In the genomic region with DNA sequence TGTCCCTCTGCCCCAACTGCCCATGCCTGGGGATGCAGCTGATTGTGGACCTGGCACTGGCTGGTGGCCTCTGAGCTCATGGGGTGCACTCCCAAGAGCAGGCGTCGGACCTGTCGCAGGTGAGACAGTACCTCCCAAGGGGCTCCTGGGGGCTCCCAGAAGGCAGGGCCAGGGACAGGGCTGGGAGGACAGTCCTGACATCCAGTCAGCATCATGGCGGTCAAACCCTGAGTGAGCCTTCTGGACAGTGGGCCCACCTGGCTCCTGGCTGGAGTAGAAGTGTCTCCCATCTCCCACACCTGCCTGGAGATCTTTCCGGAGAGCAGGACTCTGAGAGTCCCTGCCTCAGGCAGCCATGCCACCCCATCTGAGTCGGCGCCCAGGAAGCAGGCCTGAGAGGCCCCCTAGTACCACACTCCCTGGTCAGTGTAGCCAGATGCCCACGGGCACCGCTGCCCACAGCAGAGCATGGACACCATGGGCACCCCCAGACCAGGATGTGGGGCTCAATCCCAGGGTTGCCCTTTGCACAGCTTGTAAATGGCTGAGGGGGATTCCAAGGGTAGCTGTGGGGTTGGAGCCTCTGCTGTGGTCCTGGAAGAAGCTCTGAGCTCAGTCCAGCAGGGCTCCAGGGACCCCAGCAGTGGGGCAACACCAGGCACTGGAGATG, we compare ENCODE assay signal across 2 cellular contexts.
TF ChIP-seq lines count a peak whose summit lies in the region.

No MANE protein-coding gene starts in this region.

TF ChIP-seq in SK-N-SH, 30 proteins besides CTCF, POLR2A, EP300 and RAD21:
- TF ChIP-seq, protein P1, sequence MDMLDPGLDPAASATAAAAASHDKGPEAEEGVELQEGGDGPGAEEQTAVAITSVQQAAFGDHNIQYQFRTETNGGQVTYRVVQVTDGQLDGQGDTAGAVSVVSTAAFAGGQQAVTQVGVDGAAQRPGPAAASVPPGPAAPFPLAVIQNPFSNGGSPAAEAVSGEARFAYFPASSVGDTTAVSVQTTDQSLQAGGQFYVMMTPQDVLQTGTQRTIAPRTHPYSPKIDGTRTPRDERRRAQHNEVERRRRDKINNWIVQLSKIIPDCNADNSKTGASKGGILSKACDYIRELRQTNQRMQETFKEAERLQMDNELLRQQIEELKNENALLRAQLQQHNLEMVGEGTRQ (IDR thresholded peaks at IDR 0.05; ENCODE audit: borderline replicate concordance, low read depth, low read length) = no peak
- no peak for TF ChIP-seq MEF2A (IDR thresholded peaks at IDR 0.05; ENCODE audit: borderline replicate concordance, low read depth)
- no peak for TF ChIP-seq JUND (IDR thresholded peaks at IDR 0.05)
- TF ChIP-seq EZH2phosphoT487 (IDR thresholded peaks at IDR 0.05; ENCODE audit: borderline replicate concordance, low read depth) = no peak
- TF ChIP-seq POLR2AphosphoS5 (IDR thresholded peaks at IDR 0.05; ENCODE audit: low read depth, low read length) = no peak

TF ChIP-seq in SK-N-SH treated with all-trans-retinoic acid at 6 μM for 48 hours, 23 proteins besides CTCF, POLR2A, EP300 and RAD21 (continued from another document):
- no peak for TF ChIP-seq BACH2 (CRISPR knock-in tag; IDR thresholded peaks at IDR 0.05; ENCODE audit: borderline replicate concordance)
- no peak for TF ChIP-seq CSDC2 (CRISPR knock-in tag; IDR thresholded peaks at IDR 0.05)
- TF ChIP-seq OSR1 (CRISPR knock-in tag; IDR thresholded peaks at IDR 0.05) = no peak
- no peak for TF ChIP-seq TOX (CRISPR knock-in tag; IDR thresholded peaks at IDR 0.05; ENCODE audit: borderline replicate concordance)
- no peak for TF ChIP-seq ZC3H10 (CRISPR knock-in tag; IDR thresholded peaks at IDR 0.05)
- TF ChIP-seq ZNF565 (CRISPR knock-in tag; conservative IDR thresholded peaks at IDR 0.05; ENCODE audit: low read depth) = no peak
- TF ChIP-seq, protein P2, sequence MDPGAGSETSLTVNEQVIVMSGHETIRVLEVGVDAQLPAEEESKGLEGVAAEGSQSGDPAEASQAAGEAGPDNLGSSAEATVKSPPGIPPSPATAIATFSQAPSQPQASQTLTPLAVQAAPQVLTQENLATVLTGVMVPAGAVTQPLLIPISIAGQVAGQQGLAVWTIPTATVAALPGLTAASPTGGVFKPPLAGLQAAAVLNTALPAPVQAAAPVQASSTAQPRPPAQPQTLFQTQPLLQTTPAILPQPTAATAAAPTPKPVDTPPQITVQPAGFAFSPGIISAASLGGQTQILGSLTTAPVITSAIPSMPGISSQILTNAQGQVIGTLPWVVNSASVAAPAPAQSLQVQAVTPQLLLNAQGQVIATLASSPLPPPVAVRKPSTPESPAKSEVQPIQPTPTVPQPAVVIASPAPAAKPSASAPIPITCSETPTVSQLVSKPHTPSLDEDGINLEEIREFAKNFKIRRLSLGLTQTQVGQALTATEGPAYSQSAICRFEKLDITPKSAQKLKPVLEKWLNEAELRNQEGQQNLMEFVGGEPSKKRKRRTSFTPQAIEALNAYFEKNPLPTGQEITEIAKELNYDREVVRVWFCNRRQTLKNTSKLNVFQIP (CRISPR knock-in tag; IDR thresholded peaks at IDR 0.05; ENCODE audit: borderline replicate concordance, low read depth) = no peak
- TF ChIP-seq ARNTL (CRISPR knock-in tag; IDR thresholded peaks at IDR 0.05; ENCODE audit: borderline replicate concordance, low read depth) = no peak
- TF ChIP-seq, protein P3, sequence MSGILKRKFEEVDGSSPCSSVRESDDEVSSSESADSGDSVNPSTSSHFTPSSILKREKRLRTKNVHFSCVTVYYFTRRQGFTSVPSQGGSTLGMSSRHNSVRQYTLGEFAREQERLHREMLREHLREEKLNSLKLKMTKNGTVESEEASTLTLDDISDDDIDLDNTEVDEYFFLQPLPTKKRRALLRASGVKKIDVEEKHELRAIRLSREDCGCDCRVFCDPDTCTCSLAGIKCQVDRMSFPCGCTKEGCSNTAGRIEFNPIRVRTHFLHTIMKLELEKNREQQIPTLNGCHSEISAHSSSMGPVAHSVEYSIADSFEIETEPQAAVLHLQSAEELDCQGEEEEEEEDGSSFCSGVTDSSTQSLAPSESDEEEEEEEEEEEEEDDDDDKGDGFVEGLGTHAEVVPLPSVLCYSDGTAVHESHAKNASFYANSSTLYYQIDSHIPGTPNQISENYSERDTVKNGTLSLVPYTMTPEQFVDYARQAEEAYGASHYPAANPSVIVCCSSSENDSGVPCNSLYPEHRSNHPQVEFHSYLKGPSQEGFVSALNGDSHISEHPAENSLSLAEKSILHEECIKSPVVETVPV (CRISPR knock-in tag; IDR thresholded peaks at IDR 0.05) = no peak
- no peak for TF ChIP-seq ZNF8 (CRISPR knock-in tag; IDR thresholded peaks at IDR 0.05)
- no peak for TF ChIP-seq ISL1 (CRISPR knock-in tag; IDR thresholded peaks at IDR 0.05)
- no peak for TF ChIP-seq ZNF70 (CRISPR knock-in tag; IDR thresholded peaks at IDR 0.05)
